ENCODE assay signal across 10 cellular contexts in the genomic region with DNA sequence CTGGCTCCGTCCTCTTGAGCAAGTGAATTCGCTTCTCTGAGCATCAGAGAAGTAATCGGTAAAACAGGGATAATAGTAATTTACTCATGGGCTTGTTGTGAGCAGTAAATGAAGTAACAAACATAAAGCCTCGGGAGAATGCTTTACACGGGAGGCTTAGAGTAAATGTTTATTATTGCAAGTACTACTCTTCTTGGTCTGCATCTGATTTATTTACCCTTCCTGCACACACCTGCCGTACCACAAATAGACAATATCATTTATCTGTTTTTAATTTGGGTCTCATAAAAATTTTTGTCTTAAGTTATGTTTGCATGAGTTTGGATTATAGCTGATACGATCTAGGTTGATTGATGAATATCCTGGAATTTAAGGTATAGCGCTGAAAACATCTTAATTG. TPM values are rescaled to one million over a fixed set of nuclear protein-coding genes. Genes with fewer than 3 reads are reported as not detected.
"Had no signal": no experiment of that assay in that cellular context is flagged by ENCODE, and none has a peak within 500 bp of the region (broad histone marks: within the 10 kb centered on the region; RNA-seq: fewer than 3 reads in every experiment).

No MANE protein-coding gene starts in this region.

- DNase-seq: GM23248, GOT3, H7, HFFc6, KBM-7 had no signal

- H3K27ac ChIP-seq: GM23248, HL-60 had no signal

- H3K4me1 Mint-ChIP-seq: IgD-negative memory B cell had no signal

- H3K9me3 Mint-ChIP-seq: HFFc6, IgD-negative memory B cell had no signal

- FAIRE-seq: HepG2 had no signal

- H3K27ac Mint-ChIP-seq: HFFc6, IgD-negative memory B cell had no signal

- H3K4me3 Mint-ChIP-seq: HFFc6, IgD-negative memory B cell had no signal

- H3K36me3 Mint-ChIP-seq: IgD-negative memory B cell had no signal

- ATAC-seq: HCT116, HepG2 had no signal

RNA-seq across cellular contexts. Expression of a gene that starts 7.8 kb away (rescaled TPM):
- total RNA-seq: GM23248, H4, HFFc6 had no signal
- polyA plus RNA-seq: GM23248, IgD-negative memory B cell had no signal
